Comparison of ENCODE assay signal across 8 cellular contexts in the genomic region with DNA sequence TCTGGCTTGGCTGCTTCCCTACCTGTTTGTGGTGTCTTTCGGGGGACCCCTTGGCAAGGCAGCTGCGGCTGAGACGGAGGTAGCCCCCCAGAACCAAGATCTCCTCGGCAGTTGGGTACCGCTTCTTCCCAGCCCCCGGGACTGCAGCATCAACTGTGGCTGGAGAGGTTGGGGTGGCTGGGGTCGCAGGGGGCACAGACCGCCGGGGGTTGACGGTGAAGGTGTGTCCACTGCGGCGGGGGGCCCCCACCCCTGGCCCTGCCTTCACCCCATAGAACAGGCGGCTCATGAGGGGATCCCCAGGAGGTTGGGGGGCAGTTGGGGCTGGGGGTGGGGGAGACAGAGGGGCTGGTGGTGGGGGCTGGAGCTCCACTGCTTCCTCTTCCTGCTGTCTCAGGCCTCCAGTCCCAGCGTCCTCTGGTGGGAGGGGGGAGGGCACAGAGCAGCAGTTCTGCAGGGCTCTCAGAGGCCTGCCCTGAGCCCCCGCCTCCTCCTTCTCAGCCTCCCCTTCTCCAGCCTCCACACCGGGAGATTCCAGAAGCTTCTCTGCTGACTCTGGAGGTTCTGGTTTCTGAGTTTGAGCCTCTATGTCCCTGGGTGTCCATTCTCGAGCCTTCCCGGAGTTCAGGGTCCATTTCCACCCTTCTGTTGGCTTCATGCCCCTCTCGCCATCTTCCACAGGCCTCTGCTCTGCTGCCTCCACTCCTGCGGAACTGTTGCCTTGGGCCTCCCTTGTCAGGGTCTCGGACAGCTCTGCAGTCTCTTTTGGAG. TPM values are rescaled to one million over a fixed set of nuclear protein-coding genes. Genes with fewer than 3 reads are reported as not detected.
A peak's percentile ranks its signal among the peaks of the same experiment; 100 is the strongest.
DNase-seq lines count a peak whose midpoint lies in the region; ATAC-seq, FAIRE-seq and TF ChIP-seq lines count a peak whose summit lies in the region.

No MANE protein-coding gene starts in this region.

- H3K4me3 Mint-ChIP-seq in central memory CD8-positive, alpha-beta T cell: peak overlapping the region; percentile 92

- ATAC-seq in central memory CD8-positive, alpha-beta T cell (replicated peaks; ENCODE audit: extremely low read depth, poor library complexity, severe bottlenecking): no peak
- ATAC-seq in lung (ENCODE audit: insufficient read depth, low FRiP score): no peak
- ATAC-seq in stimulated activated naive CD8-positive, alpha-beta T cell treated with anti-CD3 and anti-CD28 coated beads, Interleukin-15, Interleukin-2, amounts not matched to agents 100 U/mL and 50 U/mL, for 24 hours: no peak
- no peak for ATAC-seq in HG03457 (IDR thresholded peaks at IDR 0.05; ENCODE audit: unreplicated experiment)

- H3K9me3 ChIP-seq in lung (ENCODE audit: control insufficient read depth in 2 of 2, insufficient read depth in 1 of 2, low read length in 1 of 2): no peaks in the 10 kb centered on the region

- peak overlapping the region; percentile 66 for H3K4me3 ChIP-seq in lung

- H3K36me3 Mint-ChIP-seq in central memory CD8-positive, alpha-beta T cell (ENCODE audit: insufficient read depth): peaks cover 42% of the 10 kb centered on the region

- peak overlapping the region; percentile 99 for H3K27ac Mint-ChIP-seq in central memory CD8-positive, alpha-beta T cell (ENCODE audit: low read depth)

- H3K36me3 ChIP-seq in lung (ENCODE audit: control insufficient read depth in 2 of 2, insufficient read depth in 2 of 2, low read length in 2 of 2): peaks cover 0 to 4% of the 10 kb centered on the region in 2 donors

- H3K27ac ChIP-seq in lung (ENCODE audit: low read depth in 1 of 2, low read length in 1 of 2): peak overlapping the region; percentile 91 to 95

- 20 to 32% methylated on average over 20 to 21 of the region's 21 CpGs for whole genome bisulfite sequencing in lung, 2 donors

- H3K27me3 Mint-ChIP-seq in central memory CD8-positive, alpha-beta T cell: no peaks in the 10 kb centered on the region

- peaks cover 74% of the 10 kb centered on the region for H3K4me1 Mint-ChIP-seq in central memory CD8-positive, alpha-beta T cell

- peak; percentile 36 for DNase-seq in HCEC 1CT
- DNase-seq in T-helper 22 cell (ENCODE audit: low read depth): peak; percentile 31
- no peak for DNase-seq in central memory CD8-positive, alpha-beta T cell (ENCODE audit: low spot score in 2 of 2)
- no peak for DNase-seq in lung (ENCODE audit: low spot score)
- DNase-seq in stimulated activated naive CD8-positive, alpha-beta T cell treated with anti-CD3 and anti-CD28 coated beads, Interleukin-15, Interleukin-2, amounts not matched to agents 100 U/mL and 50 U/mL, for 24 hours: peak; percentile 66
- no peak for DNase-seq in DMS 273 treated with DMSO at 0.1 percent for 48 hours (lab: John Stamatoyannopoulos, UW)
- DNase-seq in HTR-8/SVneo (ENCODE audit: insufficient read length, low spot score): no peak

- FAIRE-seq in HTR-8/SVneo (lab: Jason Lieb, UNC): no peak

- no peaks in the 10 kb centered on the region for H3K9me3 Mint-ChIP-seq in central memory CD8-positive, alpha-beta T cell

- TF ChIP-seq CTCF in lung (IDR thresholded peaks at IDR 0.05; ENCODE audit: control extremely low read depth, extremely low read depth): no peak

- peaks cover 0 to 5% of the 10 kb centered on the region in 2 donors for H3K4me1 ChIP-seq in lung (ENCODE audit: control insufficient read depth in 2 of 2, insufficient read depth in 2 of 2, low read length in 2 of 2)

- H3K27me3 ChIP-seq in lung (ENCODE audit: control insufficient read depth, insufficient read depth): no peaks in the 10 kb centered on the region

RNA-seq across cellular contexts. Expression of a gene that starts 1.9 kb away (rescaled TPM):
- total RNA-seq in lung: 10 to 100 TPM; 28.2 to 63.9 TPM
- polyA plus RNA-seq in lung: 100 to 1,000 TPM in 1 of 2 donors, 10 to 100 TPM in 1; 69.3 to 155 TPM

RNA-seq across cellular contexts. Expression of a gene that starts 6.2 kb away (rescaled TPM):
- total RNA-seq in lung: 10 to 100 TPM in 1 of 2 donors, 1 to 10 TPM in 1; 5.1 to 15.9 TPM
- 10 to 100 TPM; 16.0 to 18.7 TPM for polyA plus RNA-seq in lung

RNA-seq across cellular contexts. Expression of a gene that starts 11.8 kb away (rescaled TPM):
- total RNA-seq in lung: 10 to 100 TPM; 28.7 to 31.7 TPM
- polyA plus RNA-seq in lung: 10 to 100 TPM; 23.4 to 31.4 TPM

RNA-seq across cellular contexts. Expression of a gene that starts 32.5 kb away (rescaled TPM):
- 10 to 100 TPM; 13.7 to 34.0 TPM for total RNA-seq in lung
- 10 to 100 TPM in 1 of 2 donors, 1 to 10 TPM in 1; 9.9 to 11.0 TPM for polyA plus RNA-seq in lung

RNA-seq across cellular contexts. Expression of a gene that starts 35.6 kb away (rescaled TPM):
- total RNA-seq in lung: 100 to 1,000 TPM; 292 to 403 TPM
- polyA plus RNA-seq in lung: 100 to 1,000 TPM; 171 to 303 TPM

Comparison
In these comparisons a context has a peak if more than half of its experiments do, and no peak if none do; other contexts are left out.
1. DNase-seq: peak in HCEC 1CT (single experiment), T-helper 22 cell (single experiment) and stimulated activated naive CD8-positive, alpha-beta T cell treated with anti-CD3 and anti-CD28 coated beads, Interleukin-15, Interleukin-2, amounts not matched to agents 100 U/mL and 50 U/mL, for 24 hours (single experiment); none in central memory CD8-positive, alpha-beta T cell (0 of 2), lung (single experiment), DMS 273 treated with DMSO at 0.1 percent for 48 hours (single experiment) and HTR-8/SVneo (single experiment).